In genomic region chr19:37654118-37654517, GRCh38 we compare ENCODE assay signal across 1 cellular context.
TF ChIP-seq lines count a peak whose summit lies in the region.

No MANE protein-coding gene starts in this region.

TF ChIP-seq in liver, 16 proteins besides CTCF, POLR2A, EP300 and RAD21 (continued from another document):
- no peak for TF ChIP-seq ZBTB33 (IDR thresholded peaks at IDR 0.05)
TF ChIP-seq in liver: peak in this region for 0.
